Comparison of ENCODE assay signal across 10 cellular contexts in the genomic region with DNA sequence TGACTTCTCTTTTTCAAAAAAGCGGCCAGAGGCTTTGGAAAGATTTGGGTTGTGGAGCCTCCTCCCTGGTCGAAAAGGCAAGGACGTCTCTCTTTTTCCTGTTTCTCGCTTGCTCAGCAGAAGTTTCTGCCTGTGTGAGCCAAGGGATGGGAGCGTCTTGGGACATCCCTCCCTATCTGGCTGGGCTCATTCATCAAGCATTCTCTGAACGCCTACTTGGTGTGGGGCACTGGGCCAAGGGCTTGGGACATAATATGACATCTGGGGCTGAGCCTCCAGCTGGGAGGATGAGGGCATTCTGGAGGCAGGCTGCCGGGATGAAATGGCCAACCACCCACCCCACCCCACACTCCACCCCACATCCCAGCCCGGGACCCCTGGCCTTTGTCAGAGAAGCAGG.
DNase-seq lines count a peak whose midpoint lies in the region; TF ChIP-seq lines count a peak whose summit lies in the region.
"Had no signal": no experiment of that assay in that cellular context is flagged by ENCODE, and none has a peak within 500 bp of the region (broad histone marks: within the 10 kb centered on the region; RNA-seq: fewer than 3 reads in every experiment).

No MANE protein-coding gene starts in this region.

- H3K4me3 ChIP-seq in HL-60 (replicated peaks; ENCODE audit: insufficient read depth, low read length) (no peak overlapping the region), coronary artery (no peak overlapping the region), suprapubic skin (no peak overlapping the region)
- H3K4me3 ChIP-seq: SJSA1 had no signal

- TF ChIP-seq CTCF in HL-60 (IDR thresholded peaks at IDR 0.05; ENCODE audit: insufficient read depth, low read length), result no peak
- TF ChIP-seq CTCF in coronary artery (IDR thresholded peaks at IDR 0.05), result no peak
- no peak for TF ChIP-seq CTCF in suprapubic skin (IDR thresholded peaks at IDR 0.05)

- WGBS in suprapubic skin, result 27% methylated on average over 6 of the region's 8 CpGs

- no peaks in the 10 kb centered on the region for H3K9me3 ChIP-seq in suprapubic skin
- H3K9me3 ChIP-seq: SJSA1 had no signal

- H3K27ac ChIP-seq in HL-60 (replicated peaks), result peak overlapping the region; percentile 66
- H3K27ac ChIP-seq in coronary artery, result peak overlapping the region; percentile 24 to 83
- peak overlapping the region; percentile 92 for H3K27ac ChIP-seq in suprapubic skin
- H3K27ac ChIP-seq: SJSA1 had no signal

- no peaks in the 10 kb centered on the region for H3K36me3 ChIP-seq in suprapubic skin
- H3K36me3 ChIP-seq: SJSA1 had no signal

- H3K27me3 ChIP-seq in HL-60 (ENCODE audit: insufficient read depth, poor library complexity, severe bottlenecking) (no peaks in the 10 kb centered on the region), suprapubic skin (no peaks in the 10 kb centered on the region)
- H3K27me3 ChIP-seq: SJSA1 had no signal

- TF ChIP-seq EP300 in suprapubic skin (IDR thresholded peaks at IDR 0.05), result no peak

- no peak for TF ChIP-seq POLR2A in suprapubic skin (IDR thresholded peaks at IDR 0.05)

- peaks cover 36% of the 10 kb centered on the region for H3K4me1 ChIP-seq in suprapubic skin

- DNase-seq in HL-60 (ENCODE audit: low read depth in 1 of 2, low spot score in 1 of 2) (no peak), coronary artery (ENCODE audit: low spot score) (peak; percentile 84), medulla oblongata (ENCODE audit: extremely low spot score) (peak; percentile 87), suprapubic skin (ENCODE audit: low spot score in 2 of 2) (peak; percentile 95 to 96), NOMO-1 treated with DMSO at 0.1 percent for 48 hours (lab: John Stamatoyannopoulos, UW; ENCODE audit: unreplicated experiment) (no peak), NCI-H82 treated with DMSO at 0.1 percent for 48 hours (lab: John Stamatoyannopoulos, UW; ENCODE audit: unreplicated experiment) (no peak)
- DNase-seq in stimulated activated naive CD4-positive, alpha-beta T cell treated with Interleukin-2 at 50 U/mL for 16 hours (lab: John Stamatoyannopoulos, UW), result no peak
- no peak for DNase-seq in effector CD4-positive, alpha-beta T cell
- DNase-seq: foreskin melanocyte had no signal

Comparison
In these comparisons a context has a peak if more than half of its experiments do, and no peak if none do; other contexts are left out.
1. DNase-seq: peak in coronary artery (single experiment), medulla oblongata (single experiment) and suprapubic skin (2 of 2); none in HL-60 (0 of 2), NOMO-1 treated with DMSO at 0.1 percent for 48 hours (single experiment), NCI-H82 treated with DMSO at 0.1 percent for 48 hours (single experiment), stimulated activated naive CD4-positive, alpha-beta T cell treated with Interleukin-2 at 50 U/mL for 16 hours (single experiment) and effector CD4-positive, alpha-beta T cell (single experiment).
2. Peak in every context shown above with its lines, with median percentiles within 50 percentile points of each other: H3K27ac ChIP-seq.